In genomic region chr11:122788781-122789535, GRCh38 we compare ENCODE assay signal across 19 cellular contexts. TPM values are rescaled to one million over a fixed set of nuclear protein-coding genes. Genes with fewer than 3 reads are reported as not detected.
DNase-seq lines count a peak whose midpoint lies in the region; ATAC-seq and TF ChIP-seq lines count a peak whose summit lies in the region.
"Had no signal": no experiment of that assay in that cellular context is flagged by ENCODE, and none has a peak within 500 bp of the region (broad histone marks: within the 10 kb centered on the region; RNA-seq: fewer than 3 reads in every experiment).

No MANE protein-coding gene starts in this region.

- H3K79me2 ChIP-seq in mammary epithelial cell (ENCODE audit: insufficient read depth, low read length) (no peaks in the 10 kb centered on the region), OCI-LY1 (ENCODE audit: insufficient read depth, low read length) (no peaks in the 10 kb centered on the region)

- H3K4me3 ChIP-seq in mammary epithelial cell (replicated peaks in 1 of 3; ENCODE audit: insufficient read depth in 1 of 3, low read depth in 2 of 3, low read length in 3 of 3) (no peak overlapping the region), OCI-LY1 (ENCODE audit: low read depth, low read length, poor library complexity, severe bottlenecking) (no peak overlapping the region), upper lobe of left lung (no peak overlapping the region)
- H3K4me3 ChIP-seq: lower lobe of right lung, psoas muscle, upper lobe of right lung had no signal

- H3K36me3 ChIP-seq in mammary epithelial cell (ENCODE audit: insufficient read depth, low read length) (peaks cover 7% of the 10 kb centered on the region), OCI-LY1 (ENCODE audit: insufficient read depth, low read length) (no peaks in the 10 kb centered on the region), upper lobe of left lung (peaks cover 0 to 4% (median 1%) of the 10 kb centered on the region in 4 donors)

- H3K27ac ChIP-seq in mammary epithelial cell (ENCODE audit: insufficient read depth, low read depth, low read length): no peak overlapping the region
- no peak overlapping the region for H3K27ac ChIP-seq in OCI-LY1 (ENCODE audit: low read depth, low read length, poor library complexity, severe bottlenecking)
- H3K27ac ChIP-seq in upper lobe of left lung: no peak overlapping the region
- H3K27ac ChIP-seq: epithelial cell of prostate, lower lobe of right lung, psoas muscle, RWPE1, upper lobe of right lung had no signal

- no peaks in the 10 kb centered on the region for H4K20me1 ChIP-seq in mammary epithelial cell (ENCODE audit: insufficient read depth, low read length)
- H4K20me1 ChIP-seq in OCI-LY1 (ENCODE audit: insufficient read depth, low read length): no peaks in the 10 kb centered on the region

- intact Hi-C loops in MCF 10A (cut with micrococcal nuclease): no loop called here
- intact Hi-C loops in mammary epithelial cell (cut with micrococcal nuclease): no loop called here

- no peaks in the 10 kb centered on the region for H3K9me3 ChIP-seq in mammary epithelial cell (replicated peaks; ENCODE audit: insufficient read depth, low read length)
- no peaks in the 10 kb centered on the region for H3K9me3 ChIP-seq in OCI-LY1 (ENCODE audit: low read length)
- no peaks in the 10 kb centered on the region for H3K9me3 ChIP-seq in upper lobe of left lung
- H3K9me3 ChIP-seq: lower lobe of right lung, psoas muscle, upper lobe of right lung had no signal

- in situ Hi-C loops in mammary epithelial cell (cut with MboI; ENCODE audit: low sequenced_read_pairs in 2 of 2): no loop called here

- H3F3A ChIP-seq in OCI-LY1 (ENCODE audit: insufficient read depth, low read length): no peaks in the 10 kb centered on the region

- CTCF ChIA-PET in MCF 10A (lab: Yijun Ruan, JAX) (interaction anchor here (1.1 to 20.5 kb wide), 5 partner anchors 8 to 232 kb away, joined by 4 to 404 read pairs (median 13); no protein-coding TSS in a partner anchor), mammary epithelial cell (lab: Charles Lee; ENCODE audit: low non-redundant PET) (interaction anchor here (0.6 kb wide), 1 partner anchor 609 kb away, joined by 3 read pairs; no protein-coding TSS in a partner anchor)

- no peaks in the 10 kb centered on the region for H3K36me3 Mint-ChIP-seq in MCF 10A (ENCODE audit: insufficient read depth, unreplicated experiment)
- H3K36me3 Mint-ChIP-seq in endothelial cell (ENCODE audit: low read depth, unreplicated experiment): peaks cover 23% of the 10 kb centered on the region

- dilution Hi-C loops in mammary epithelial cell (cut with HindIII; ENCODE audit: low sequenced_read_pairs): no loop called here

- peaks cover 26% of the 10 kb centered on the region for H3K4me1 ChIP-seq in mammary epithelial cell (ENCODE audit: insufficient read depth, low read length)
- H3K4me1 ChIP-seq in OCI-LY1 (ENCODE audit: insufficient read depth, low read length, severe bottlenecking): no peaks in the 10 kb centered on the region
- no peaks in the 10 kb centered on the region for H3K4me1 ChIP-seq in upper lobe of left lung
- H3K4me1 ChIP-seq: lower lobe of right lung had no signal

- peaks cover 23% of the 10 kb centered on the region for H3K4me1 Mint-ChIP-seq in MCF 10A (ENCODE audit: insufficient read depth, unreplicated experiment)
- H3K4me1 Mint-ChIP-seq in endothelial cell (ENCODE audit: unreplicated experiment): no peaks in the 10 kb centered on the region
- H3K4me1 Mint-ChIP-seq: naive thymus-derived CD4-positive, alpha-beta T cell had no signal

- no peak for TF ChIP-seq EP300 in upper lobe of left lung (IDR thresholded peaks at IDR 0.05)

- H3K4me2 ChIP-seq in mammary epithelial cell (ENCODE audit: insufficient read depth, low read depth, low read length) (no peak overlapping the region), OCI-LY1 (ENCODE audit: low read length) (no peak overlapping the region)

- no peak for DNase-seq in MCF 10A (ENCODE audit: unreplicated experiment)
- no peak for DNase-seq in mammary epithelial cell
- no peak for DNase-seq in endothelial cell (ENCODE audit: low spot score)
- no peak for DNase-seq in upper lobe of left lung
- DNase-seq: activated CD4-positive, CD25-positive, alpha-beta regulatory T cell; activated effector memory CD4-positive, alpha-beta T cell treated with anti-CD3 and anti-CD28 coated beads, Interleukin-2, amount 50 U/mL, for 16 hours; lower lobe of right lung; naive thymus-derived CD4-positive, alpha-beta T cell; NCI-H1092 treated with DMSO at 0.1 percent for 48 hours; NCI-H2171; psoas muscle; stimulated activated naive CD4-positive, alpha-beta T cell; upper lobe of right lung had no signal

- ATAC-seq in upper lobe of left lung (ENCODE audit: low FRiP score in 2 of 2) (no peak), GM19397 (IDR thresholded peaks at IDR 0.05; ENCODE audit: unreplicated experiment) (no peak), HG03520 (IDR thresholded peaks at IDR 0.05; ENCODE audit: unreplicated experiment) (no peak), HG02642 (IDR thresholded peaks at IDR 0.05; ENCODE audit: poor library complexity, unreplicated experiment) (no peak)
- ATAC-seq: naive thymus-derived CD4-positive, alpha-beta T cell; psoas muscle; upper lobe of right lung had no signal

- H3K9me2 ChIP-seq in OCI-LY1 (ENCODE audit: low read depth, low read length): no peaks in the 10 kb centered on the region

- H2AFZ ChIP-seq in mammary epithelial cell (ENCODE audit: low read depth, low read length) (no peak overlapping the region), OCI-LY1 (ENCODE audit: low read length) (no peak overlapping the region)

- no peak overlapping the region for H3K27ac Mint-ChIP-seq in MCF 10A (ENCODE audit: low read depth, unreplicated experiment)
- no peak overlapping the region for H3K27ac Mint-ChIP-seq in endothelial cell (ENCODE audit: unreplicated experiment)

- H3K9me3 Mint-ChIP-seq in MCF 10A (ENCODE audit: unreplicated experiment) (no peaks in the 10 kb centered on the region), endothelial cell (ENCODE audit: unreplicated experiment) (no peaks in the 10 kb centered on the region)
- H3K9me3 Mint-ChIP-seq: naive thymus-derived CD4-positive, alpha-beta T cell had no signal

- no peak for TF ChIP-seq POLR2A in upper lobe of left lung (IDR thresholded peaks at IDR 0.05)

- no TSS peak for BruUV-seq in MCF 10A (replicated peaks; lab: Mats Ljungman, UMichigan)
- no TSS peak for BruUV-seq in mammary epithelial cell (replicated peaks; lab: Mats Ljungman, UMichigan)

- H3K4me3 Mint-ChIP-seq in MCF 10A (ENCODE audit: unreplicated experiment) (no peak overlapping the region), endothelial cell (ENCODE audit: unreplicated experiment) (no peak overlapping the region)
- H3K4me3 Mint-ChIP-seq: naive thymus-derived CD4-positive, alpha-beta T cell had no signal

- H3K9ac ChIP-seq in mammary epithelial cell (ENCODE audit: insufficient read depth, low read length): no peak overlapping the region
- no peak overlapping the region for H3K9ac ChIP-seq in OCI-LY1 (ENCODE audit: low read length)

- H3K27me3 ChIP-seq in mammary epithelial cell (ENCODE audit: insufficient read depth, low read length) (no peaks in the 10 kb centered on the region), OCI-LY1 (ENCODE audit: insufficient read depth, low read length) (no peaks in the 10 kb centered on the region), upper lobe of left lung (no peaks in the 10 kb centered on the region)
- H3K27me3 ChIP-seq: upper lobe of right lung had no signal

- no peaks in the 10 kb centered on the region for H3K27me3 Mint-ChIP-seq in MCF 10A (ENCODE audit: insufficient read depth, unreplicated experiment)
- H3K27me3 Mint-ChIP-seq in endothelial cell (ENCODE audit: unreplicated experiment): no peaks in the 10 kb centered on the region
- H3K27me3 Mint-ChIP-seq: naive thymus-derived CD4-positive, alpha-beta T cell had no signal

- TF ChIP-seq CTCF in MCF 10A (IDR thresholded peaks at IDR 0.05; ENCODE audit: unreplicated experiment) (peak; percentile 13), mammary epithelial cell (conservative IDR thresholded peaks at IDR 0.05 in 1 of 2, IDR thresholded peaks at IDR 0.05 in 1 of 2; ENCODE audit: extremely low read depth in 1 of 2, insufficient read depth in 1 of 2, low read depth in 1 of 2, low read length in 2 of 2) (peak in 1 of 2 donors; percentile 23), OCI-LY1 (IDR thresholded peaks at IDR 0.05; ENCODE audit: low read length) (peak; percentile 21; the same call in 1 of the 2 replicates), endothelial cell (IDR thresholded peaks at IDR 0.05; ENCODE audit: unreplicated experiment) (peak; percentile 34), upper lobe of left lung (IDR thresholded peaks at IDR 0.05) (no peak)

- POLR2A ChIA-PET in MCF 10A (lab: Yijun Ruan, JAX): interaction anchor here (0.8 kb wide), 1 partner anchor 15 kb away, joined by 3 read pairs; no protein-coding TSS in a partner anchor

- WGBS in mammary epithelial cell (ENCODE audit: low coverage, missing lambda C conversion rate): 97% methylated on average over 10 of the region's 10 CpGs
- whole genome bisulfite sequencing in upper lobe of left lung, 2 donors: 95 to 96% methylated on average over 8 to 10 of the region's 10 CpGs

RNA-seq across cellular contexts. Expression of gene CRTAM, which starts 49.3 kb away (rescaled TPM):
- not detected in 2 replicates for total RNA-seq in MCF 10A (2022)
- under 1 TPM in 1 of 2 donors, not detected in 1; 0.33 TPM for total RNA-seq in mammary epithelial cell
- polyA plus RNA-seq in mammary epithelial cell: 0.03 TPM
- polyA minus RNA-seq in mammary epithelial cell: not detected
- not detected for total RNA-seq in endothelial cell (ENCODE audit: unreplicated experiment)
- total RNA-seq in upper lobe of left lung: 1 to 10 TPM in 5 of 6 donors, not detected in 1; 1.1 to 5.4 (median 2.6) TPM

Comparison
In these comparisons a context has a peak if more than half of its experiments do, and no peak if none do; other contexts are left out.
1. CTCF ChIP-seq: peak in MCF 10A (single experiment), OCI-LY1 (single experiment) and endothelial cell (single experiment); none in upper lobe of left lung (0 of 6).